ENCODE assay signal across 24 cellular contexts in the genomic region with DNA sequence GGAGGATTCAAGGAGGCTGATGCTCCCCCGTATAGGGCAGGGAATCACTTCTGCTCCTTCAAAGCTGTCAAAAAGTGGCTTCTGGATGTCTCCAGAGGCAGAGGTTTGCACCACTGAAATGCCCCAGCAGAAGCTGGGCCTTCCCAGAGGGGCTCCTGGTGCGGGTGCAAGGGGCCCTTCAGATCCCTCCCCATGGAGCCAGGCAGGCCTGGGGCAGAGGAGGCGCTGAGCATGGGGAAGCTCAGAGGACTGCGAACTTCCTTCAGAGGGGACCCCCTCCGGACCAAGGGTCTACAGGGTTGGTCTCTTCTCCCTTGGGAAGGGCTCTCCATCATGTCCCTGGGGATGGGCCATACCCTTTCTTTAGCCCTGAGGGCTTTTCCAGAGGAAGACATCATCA.
"Had no signal": no experiment of that assay in that cellular context is flagged by ENCODE, and none has a peak within 500 bp of the region (broad histone marks: within the 10 kb centered on the region; RNA-seq: fewer than 3 reads in every experiment).

No MANE protein-coding gene starts in this region.

- H3K36me3 ChIP-seq: left ventricle myocardium inferior, neutrophil, ovary, prostate gland, suprapubic skin, thoracic aorta, tibial artery, upper lobe of right lung had no signal

- DNase-seq: islet precursor cell; left ventricle myocardium inferior; mesendoderm; midbrain; mucosa of descending colon; naive thymus-derived CD8-positive, alpha-beta T cell; occipital lobe; ovary; retina; right cardiac atrium; stimulated activated CD4-positive, alpha-beta T cell treated with anti-CD3 and anti-CD28 coated beads, Interleukin-4, amount 100 ng/mL, for 24 hours; stimulated activated naive CD4-positive, alpha-beta T cell; trophoblast cell; upper lobe of right lung had no signal

- H3K4me1 ChIP-seq: upper lobe of right lung had no signal

- H3K27ac ChIP-seq: hepatocyte, left ventricle myocardium inferior, neutrophil, ovary, suprapubic skin, thoracic aorta, tibial artery, upper lobe of right lung had no signal

- H3K27me3 ChIP-seq: hepatocyte, neutrophil, ovary, suprapubic skin, tibial artery, upper lobe of right lung had no signal

- H3K9me3 ChIP-seq: left ventricle myocardium inferior, mucosa of descending colon, neutrophil, ovary, prostate gland, suprapubic skin, thoracic aorta, tibial artery, upper lobe of right lung had no signal

- H3K4me3 ChIP-seq: hepatocyte, left ventricle myocardium inferior, lung, mucosa of descending colon, ovary, prostate gland, skin epidermis, suprapubic skin, thoracic aorta, tibial artery, upper lobe of right lung had no signal

- H3K4me2 ChIP-seq: hepatocyte had no signal

- H2AFZ ChIP-seq: hepatocyte had no signal

- ATAC-seq: mucosa of descending colon; naive thymus-derived CD8-positive, alpha-beta T cell; right cardiac atrium; sciatic nerve; stimulated activated effector memory CD8-positive, alpha-beta T cell treated with anti-CD3 and anti-CD28 coated beads, Interleukin-12 subunit alpha, Interleukin-12 subunit beta, amount 100 ng/mL, for 72 hours; upper lobe of right lung had no signal
